23 cellular contexts compared by ENCODE assay signal in genomic region chr4:12987284-12987683, GRCh38.
"Had no signal": no experiment of that assay in that cellular context is flagged by ENCODE, and none has a peak within 500 bp of the region (broad histone marks: within the 10 kb centered on the region; RNA-seq: fewer than 3 reads in every experiment).

No MANE protein-coding gene starts in this region.

- H3K79me2 ChIP-seq: parathyroid adenoma had no signal

- DNase-seq: occipital lobe; ovary; psoas muscle; right cardiac atrium; right lobe of liver; sigmoid colon; small intestine; stimulated activated CD4-positive, alpha-beta T cell treated with anti-CD3 and anti-CD28 coated beads, Interleukin-15, amount 100 ng/mL, for 24 hours; stimulated activated CD4-positive, alpha-beta T cell treated with anti-CD3 and anti-CD28 coated beads, Interleukin-2, amount 100 ng/mL, for 24 hours; stimulated activated CD4-positive, alpha-beta T cell treated with anti-CD3 and anti-CD28 coated beads, Interleukin-2, amount 100 ng/mL, for 48 hours; stimulated activated CD4-positive, alpha-beta T cell treated with anti-CD3 and anti-CD28 coated beads, Interleukin-4, amount 100 ng/mL, for 24 hours; stimulated activated naive B cell treated with anti-CD40 and anti-IgM and Interleukin-4, amounts not matched to agents 10 μg/mL and 1 μg/mL and 100 μg/mL, for 72 hours; stimulated activated naive CD4-positive, alpha-beta T cell treated with Interleukin-2 at 50 U/mL for 16 hours; stomach; thyroid gland; trophoblast cell; upper lobe of left lung had no signal

- H3K9ac ChIP-seq: neural progenitor cell, parathyroid adenoma had no signal

- H3K4me2 ChIP-seq: neural progenitor cell had no signal

- H3K9me3 ChIP-seq: ovary, right lobe of liver, thoracic aorta, thyroid gland, upper lobe of left lung, vagina had no signal

- H3K27me3 ChIP-seq: neural progenitor cell, ovary, right lobe of liver, sigmoid colon, stomach, thyroid gland, tibial nerve, upper lobe of left lung, vagina had no signal

- H2AFZ ChIP-seq: neural progenitor cell, parathyroid adenoma had no signal

- H3K4me3 ChIP-seq: neural progenitor cell, ovary, psoas muscle, right lobe of liver, sigmoid colon, stomach, thoracic aorta, thyroid gland, tibial nerve, upper lobe of left lung, vagina had no signal

- ATAC-seq: psoas muscle; right cardiac atrium; right lobe of liver; stimulated activated effector memory CD8-positive, alpha-beta T cell treated with anti-CD3 and anti-CD28 coated beads, Interleukin-12 subunit alpha, Interleukin-12 subunit beta, amount 100 ng/mL, for 72 hours; stimulated activated naive B cell treated with anti-CD40 and anti-IgM and Interleukin-4, amounts not matched to agents 10 μg/mL and 1 μg/mL and 100 μg/mL, for 72 hours had no signal

- H3K36me3 ChIP-seq: neural progenitor cell, ovary, right lobe of liver, sigmoid colon, stomach, thoracic aorta, thyroid gland, tibial nerve, upper lobe of left lung, vagina had no signal

- H3K4me1 ChIP-seq: neural progenitor cell, parathyroid adenoma, psoas muscle, right lobe of liver, sigmoid colon, stomach, thyroid gland, tibial nerve, upper lobe of left lung, vagina had no signal

- H3K27ac ChIP-seq: neural progenitor cell, ovary, parathyroid adenoma, psoas muscle, right lobe of liver, sigmoid colon, stomach, thoracic aorta, thyroid gland, tibial nerve, upper lobe of left lung, vagina had no signal
